1 cellular context compared by ENCODE assay signal in genomic region chr20:61419010-61419409, GRCh38.
TF ChIP-seq lines count a peak whose summit lies in the region.

No MANE protein-coding gene starts in this region.

TF ChIP-seq in H1, 55 proteins besides CTCF, POLR2A, EP300 and RAD21 (continued from another document):
- TF ChIP-seq BCL11A (IDR thresholded peaks at IDR 0.05; ENCODE audit: low read depth in 2 of 2, low read length in 2 of 2) (no peak), ASH2L (IDR thresholded peaks at IDR 0.05; ENCODE audit: low read length) (no peak), TEAD4 (IDR thresholded peaks at IDR 0.05; ENCODE audit: low read depth, low read length) (no peak)
